1 cellular context compared by ENCODE assay signal in genomic region chr1:148774102-148774501, GRCh38. TPM values are rescaled to one million over a fixed set of nuclear protein-coding genes. Genes with fewer than 3 reads are reported as not detected.
"Had no signal": no experiment of that assay in that cellular context is flagged by ENCODE, and none has a peak within 500 bp of the region (broad histone marks: within the 10 kb centered on the region; RNA-seq: fewer than 3 reads in every experiment).

No MANE protein-coding gene starts in this region.

RNA-seq across cellular contexts. Expression of gene NUDT4B, which starts 25.5 kb away (rescaled TPM):
- total RNA-seq: PC-9 had no signal
